8 cellular contexts compared by ENCODE assay signal in genomic region chr11:15941206-15941770, GRCh38.
A peak's percentile ranks its signal among the peaks of the same experiment; 100 is the strongest.
DNase-seq lines count a peak whose midpoint lies in the region; ATAC-seq and TF ChIP-seq lines count a peak whose summit lies in the region.

No MANE protein-coding gene starts in this region.

- H3K27ac ChIP-seq in DND-41 (ENCODE audit: low read length), result no peak overlapping the region
- H3K27ac ChIP-seq in VCaP, result no peak overlapping the region
- no peak overlapping the region for H3K27ac ChIP-seq in left ventricle myocardium inferior (replicated peaks)

- no peak overlapping the region for H3K9ac ChIP-seq in DND-41 (ENCODE audit: low read depth, low read length)

- ATAC-seq in DND-41 (ENCODE audit: insufficient read depth, low read depth) (no peak), GM21723 (IDR thresholded peaks at IDR 0.05; ENCODE audit: unreplicated experiment) (peak; percentile 71)
- ATAC-seq in stimulated activated naive CD8-positive, alpha-beta T cell treated with anti-CD3 and anti-CD28 coated beads, Interleukin-15, Interleukin-2, amounts not matched to agents 100 U/mL and 50 U/mL, for 24 hours, result no peak

- H3K9me3 ChIP-seq in DND-41 (ENCODE audit: insufficient read depth, low read length, severe bottlenecking) (no peaks in the 10 kb centered on the region), left ventricle myocardium inferior (replicated peaks) (peaks cover 4% of the 10 kb centered on the region)

- H3K4me3 ChIP-seq in DND-41 (ENCODE audit: low read depth in 1 of 2, low read length in 2 of 2) (no peak overlapping the region), left ventricle myocardium inferior (peak overlapping the region; percentile 6)

- DNase-seq in DND-41, result no peak
- peak; percentile 27 for DNase-seq in left ventricle myocardium inferior
- peak; percentile 42 for DNase-seq in stimulated activated naive CD8-positive, alpha-beta T cell treated with anti-CD3 and anti-CD28 coated beads, Interleukin-15, Interleukin-2, amounts not matched to agents 100 U/mL and 50 U/mL, for 24 hours
- DNase-seq in GDM1 (lab: John Stamatoyannopoulos, UW), result no peak
- DNase-seq in G401 (ENCODE audit: low spot score), result no peak
- DNase-seq in DMS79 treated with DMSO at 0.1 percent for 48 hours (lab: John Stamatoyannopoulos, UW), result no peak

- H2AFZ ChIP-seq in DND-41 (ENCODE audit: low read depth, low read length), result no peak overlapping the region

- H4K20me1 ChIP-seq in DND-41 (ENCODE audit: insufficient read depth, low read length), result no peaks in the 10 kb centered on the region

- H3K27me3 ChIP-seq in DND-41 (ENCODE audit: insufficient read depth, low read length, poor library complexity), result no peaks in the 10 kb centered on the region
- H3K27me3 ChIP-seq in left ventricle myocardium inferior (ENCODE audit: low read depth), result no peaks in the 10 kb centered on the region

- intact Hi-C loops in left ventricle myocardium inferior (cut with micrococcal nuclease), result no loop called here

- H3K4me2 ChIP-seq in DND-41 (ENCODE audit: insufficient read depth, low read length), result no peak overlapping the region

- in situ Hi-C loops in G401 (cut with HindIII; ENCODE audit: low sequenced_read_pairs), result no loop called here

- H3K79me2 ChIP-seq in DND-41 (ENCODE audit: insufficient read depth, low read length), result no peaks in the 10 kb centered on the region

- H3K36me3 ChIP-seq in DND-41 (ENCODE audit: insufficient read depth, low read length) (no peaks in the 10 kb centered on the region), left ventricle myocardium inferior (no peaks in the 10 kb centered on the region)

- H3K4me1 ChIP-seq in DND-41 (ENCODE audit: insufficient read depth, low read length) (no peaks in the 10 kb centered on the region), left ventricle myocardium inferior (no peaks in the 10 kb centered on the region)

- TF ChIP-seq CTCF in DND-41 (IDR thresholded peaks at IDR 0.05; ENCODE audit: borderline replicate concordance, extremely low read depth, low read length, poor library complexity, severe bottlenecking), result peak; percentile 42
- 0 out of 2 replicates have a peak, but pooled peaks have one; percentile 11 for TF ChIP-seq CTCF in VCaP (conservative IDR thresholded peaks at IDR 0.05)
- TF ChIP-seq CTCF in left ventricle myocardium inferior (IDR thresholded peaks at IDR 0.05; ENCODE audit: borderline replicate concordance), result peak; percentile 88

Comparison
In these comparisons a context has a peak if more than half of its experiments do, and no peak if none do; other contexts are left out.
1. DNase-seq: peak in left ventricle myocardium inferior (single experiment) and stimulated activated naive CD8-positive, alpha-beta T cell treated with anti-CD3 and anti-CD28 coated beads, Interleukin-15, Interleukin-2, amounts not matched to agents 100 U/mL and 50 U/mL, for 24 hours (single experiment); none in DND-41 (single experiment), GDM1 (single experiment), G401 (single experiment) and DMS79 treated with DMSO at 0.1 percent for 48 hours (single experiment).
2. CTCF ChIP-seq: peak in every context shown above with its lines; median percentile 88 in left ventricle myocardium inferior; 42 in DND-41; 11 in VCaP.